In genomic region chr2:240968731-240969624, GRCh38 we compare ENCODE assay signal across 3 cellular contexts.
TF ChIP-seq lines count a peak whose summit lies in the region.

No MANE protein-coding gene starts in this region.

TF ChIP-seq in SK-N-SH, 30 proteins besides CTCF, POLR2A, EP300 and RAD21 (continued from another document):
- TF ChIP-seq POLR2AphosphoS5 (IDR thresholded peaks at IDR 0.05; ENCODE audit: low read depth, low read length) = no peak
- no peak for TF ChIP-seq EZH2phosphoT487 (IDR thresholded peaks at IDR 0.05; ENCODE audit: borderline replicate concordance, low read depth)
- no peak for TF ChIP-seq FOXM1 (IDR thresholded peaks at IDR 0.05; ENCODE audit: low read depth)
- TF ChIP-seq ZBTB33 (IDR thresholded peaks at IDR 0.05; ENCODE audit: borderline replicate concordance, low read depth) = no peak
- no peak for TF ChIP-seq NRF1 (IDR thresholded peaks at IDR 0.05; ENCODE audit: low read depth, low read length)
- TF ChIP-seq CHD2 (IDR thresholded peaks at IDR 0.05; ENCODE audit: low read length, partially characterized antibody) = no peak
- no peak for TF ChIP-seq IRF3 (IDR thresholded peaks at IDR 0.05; ENCODE audit: low read depth, low read length)
- no peak for TF ChIP-seq FOSL2 (IDR thresholded peaks at IDR 0.05; ENCODE audit: borderline replicate concordance, low read depth)
- TF ChIP-seq TEAD4 (IDR thresholded peaks at IDR 0.05; ENCODE audit: borderline replicate concordance, insufficient read depth) = no peak
- no peak for TF ChIP-seq YY1 (IDR thresholded peaks at IDR 0.05; ENCODE audit: low read depth)
- no peak for TF ChIP-seq USF1 (IDR thresholded peaks at IDR 0.05; ENCODE audit: borderline replicate concordance, low read depth)
- TF ChIP-seq ELF1 (IDR thresholded peaks at IDR 0.05) = no peak

TF ChIP-seq in SK-N-SH treated with all-trans-retinoic acid at 6 μM for 48 hours, 23 proteins besides CTCF, POLR2A, EP300 and RAD21 (continued from another document):
- TF ChIP-seq PATZ1 (CRISPR knock-in tag; IDR thresholded peaks at IDR 0.05; ENCODE audit: borderline replicate concordance) = no peak
- TF ChIP-seq ZC3H10 (CRISPR knock-in tag; IDR thresholded peaks at IDR 0.05) = no peak
- no peak for TF ChIP-seq OSR1 (CRISPR knock-in tag; IDR thresholded peaks at IDR 0.05)
- TF ChIP-seq, protein P1, sequence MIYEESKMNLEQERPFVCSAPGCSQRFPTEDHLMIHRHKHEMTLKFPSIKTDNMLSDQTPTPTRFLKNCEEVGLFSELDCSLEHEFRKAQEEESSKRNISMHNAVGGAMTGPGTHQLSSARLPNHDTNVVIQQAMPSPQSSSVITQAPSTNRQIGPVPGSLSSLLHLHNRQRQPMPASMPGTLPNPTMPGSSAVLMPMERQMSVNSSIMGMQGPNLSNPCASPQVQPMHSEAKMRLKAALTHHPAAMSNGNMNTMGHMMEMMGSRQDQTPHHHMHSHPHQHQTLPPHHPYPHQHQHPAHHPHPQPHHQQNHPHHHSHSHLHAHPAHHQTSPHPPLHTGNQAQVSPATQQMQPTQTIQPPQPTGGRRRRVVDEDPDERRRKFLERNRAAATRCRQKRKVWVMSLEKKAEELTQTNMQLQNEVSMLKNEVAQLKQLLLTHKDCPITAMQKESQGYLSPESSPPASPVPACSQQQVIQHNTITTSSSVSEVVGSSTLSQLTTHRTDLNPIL (CRISPR knock-in tag; IDR thresholded peaks at IDR 0.05; ENCODE audit: low read depth) = no peak
- no peak for TF ChIP-seq BACH2 (CRISPR knock-in tag; IDR thresholded peaks at IDR 0.05; ENCODE audit: borderline replicate concordance)
- TF ChIP-seq POU6F1 (CRISPR knock-in tag; IDR thresholded peaks at IDR 0.05; ENCODE audit: borderline replicate concordance, low read depth) = no peak
- no peak for TF ChIP-seq GLIS3 (CRISPR knock-in tag; IDR thresholded peaks at IDR 0.05)
- no peak for TF ChIP-seq ARNTL (CRISPR knock-in tag; IDR thresholded peaks at IDR 0.05; ENCODE audit: borderline replicate concordance, low read depth)
- TF ChIP-seq ISL1 (CRISPR knock-in tag; IDR thresholded peaks at IDR 0.05) = no peak
- no peak for TF ChIP-seq SNAI2 (CRISPR knock-in tag; IDR thresholded peaks at IDR 0.05)
- TF ChIP-seq, protein P2, sequence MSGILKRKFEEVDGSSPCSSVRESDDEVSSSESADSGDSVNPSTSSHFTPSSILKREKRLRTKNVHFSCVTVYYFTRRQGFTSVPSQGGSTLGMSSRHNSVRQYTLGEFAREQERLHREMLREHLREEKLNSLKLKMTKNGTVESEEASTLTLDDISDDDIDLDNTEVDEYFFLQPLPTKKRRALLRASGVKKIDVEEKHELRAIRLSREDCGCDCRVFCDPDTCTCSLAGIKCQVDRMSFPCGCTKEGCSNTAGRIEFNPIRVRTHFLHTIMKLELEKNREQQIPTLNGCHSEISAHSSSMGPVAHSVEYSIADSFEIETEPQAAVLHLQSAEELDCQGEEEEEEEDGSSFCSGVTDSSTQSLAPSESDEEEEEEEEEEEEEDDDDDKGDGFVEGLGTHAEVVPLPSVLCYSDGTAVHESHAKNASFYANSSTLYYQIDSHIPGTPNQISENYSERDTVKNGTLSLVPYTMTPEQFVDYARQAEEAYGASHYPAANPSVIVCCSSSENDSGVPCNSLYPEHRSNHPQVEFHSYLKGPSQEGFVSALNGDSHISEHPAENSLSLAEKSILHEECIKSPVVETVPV (CRISPR knock-in tag; IDR thresholded peaks at IDR 0.05) = no peak
- TF ChIP-seq TOX (CRISPR knock-in tag; IDR thresholded peaks at IDR 0.05; ENCODE audit: borderline replicate concordance) = no peak

TF ChIP-seq in GM12878, 131 proteins besides CTCF, POLR2A, EP300 and RAD21 (continued from another document):
- TF ChIP-seq, protein P3, sequence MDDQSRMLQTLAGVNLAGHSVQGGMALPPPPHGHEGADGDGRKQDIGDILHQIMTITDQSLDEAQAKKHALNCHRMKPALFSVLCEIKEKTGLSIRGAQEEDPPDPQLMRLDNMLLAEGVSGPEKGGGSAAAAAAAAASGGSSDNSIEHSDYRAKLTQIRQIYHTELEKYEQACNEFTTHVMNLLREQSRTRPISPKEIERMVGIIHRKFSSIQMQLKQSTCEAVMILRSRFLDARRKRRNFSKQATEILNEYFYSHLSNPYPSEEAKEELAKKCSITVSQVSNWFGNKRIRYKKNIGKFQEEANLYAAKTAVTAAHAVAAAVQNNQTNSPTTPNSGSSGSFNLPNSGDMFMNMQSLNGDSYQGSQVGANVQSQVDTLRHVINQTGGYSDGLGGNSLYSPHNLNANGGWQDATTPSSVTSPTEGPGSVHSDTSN (IDR thresholded peaks at IDR 0.05; ENCODE audit: insufficient replicate concordance, low read depth, low read length) = no peak
- TF ChIP-seq MTA2 (IDR thresholded peaks at IDR 0.05; ENCODE audit: low read depth) (no peak), HDAC2 (IDR thresholded peaks at IDR 0.05) (no peak), JUNB (IDR thresholded peaks at IDR 0.05) (no peak), MEF2B (IDR thresholded peaks at IDR 0.05; ENCODE audit: partially characterized antibody, poor library complexity, severe bottlenecking) (no peak), HCFC1 (IDR thresholded peaks at IDR 0.05; ENCODE audit: low read length) (no peak), RB1 (IDR thresholded peaks at IDR 0.05; ENCODE audit: borderline replicate concordance) (no peak), CHD1 (IDR thresholded peaks at IDR 0.05; ENCODE audit: low read depth, low read length) (no peak), MLLT1 (IDR thresholded peaks at IDR 0.05) (no peak), RAD51 (IDR thresholded peaks at IDR 0.05) (no peak), TCF7 (IDR thresholded peaks at IDR 0.05; ENCODE audit: borderline replicate concordance) (no peak), CEBPZ (IDR thresholded peaks at IDR 0.05; ENCODE audit: low read depth, low read length) (no peak), USF2 (IDR thresholded peaks at IDR 0.05; ENCODE audit: borderline replicate concordance, low read depth, low read length) (no peak)
- TF ChIP-seq, protein P4, sequence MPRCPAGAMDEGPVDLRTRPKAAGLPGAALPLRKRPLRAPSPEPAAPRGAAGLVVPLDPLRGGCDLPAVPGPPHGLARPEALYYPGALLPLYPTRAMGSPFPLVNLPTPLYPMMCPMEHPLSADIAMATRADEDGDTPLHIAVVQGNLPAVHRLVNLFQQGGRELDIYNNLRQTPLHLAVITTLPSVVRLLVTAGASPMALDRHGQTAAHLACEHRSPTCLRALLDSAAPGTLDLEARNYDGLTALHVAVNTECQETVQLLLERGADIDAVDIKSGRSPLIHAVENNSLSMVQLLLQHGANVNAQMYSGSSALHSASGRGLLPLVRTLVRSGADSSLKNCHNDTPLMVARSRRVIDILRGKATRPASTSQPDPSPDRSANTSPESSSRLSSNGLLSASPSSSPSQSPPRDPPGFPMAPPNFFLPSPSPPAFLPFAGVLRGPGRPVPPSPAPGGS (IDR thresholded peaks at IDR 0.05; ENCODE audit: borderline replicate concordance, insufficient read depth, low read depth, low read length, poor library complexity, severe bottlenecking) = no peak
